In the genomic region with DNA sequence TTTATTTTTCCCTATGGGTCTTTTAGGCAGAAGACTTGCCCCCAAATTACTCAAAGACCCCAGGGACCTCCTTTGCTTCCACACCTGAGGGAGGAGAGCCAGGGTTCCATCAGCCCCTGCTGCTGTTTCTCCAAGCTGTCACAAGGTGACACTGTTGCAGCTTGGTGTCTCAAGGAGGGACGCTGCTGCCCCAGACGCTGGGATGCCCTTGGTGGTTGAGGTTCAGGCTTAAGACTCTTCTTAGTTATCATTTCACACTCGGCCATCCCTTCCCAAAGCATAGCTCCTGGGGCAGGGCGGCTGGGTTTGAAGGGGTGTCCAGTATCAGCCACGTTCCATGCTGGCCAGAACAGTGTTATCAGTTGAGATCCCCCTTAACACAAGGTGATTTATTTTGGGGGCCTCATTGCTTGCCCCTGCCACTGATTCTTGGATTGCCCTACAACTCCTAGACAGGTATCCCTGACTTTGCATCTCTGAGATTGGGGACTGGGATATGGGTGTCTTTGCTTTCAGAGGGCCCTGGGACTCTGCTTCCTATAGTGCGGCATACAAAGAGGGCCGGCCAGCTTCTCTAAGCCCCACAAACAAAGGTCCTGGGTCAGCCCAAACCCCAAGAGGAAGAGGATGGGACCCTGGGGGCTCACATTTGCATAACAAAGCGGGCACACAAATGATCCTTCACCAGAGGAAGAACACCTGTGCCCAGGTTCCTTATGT, we compare ENCODE assay signal across 9 cellular contexts. TPM values are rescaled to one million over a fixed set of nuclear protein-coding genes. Genes with fewer than 3 reads are reported as not detected.
DNase-seq lines count a peak whose midpoint lies in the region; ATAC-seq and TF ChIP-seq lines count a peak whose summit lies in the region.
"Had no signal": no experiment of that assay in that cellular context is flagged by ENCODE, and none has a peak within 500 bp of the region (broad histone marks: within the 10 kb centered on the region; RNA-seq: fewer than 3 reads in every experiment).

No MANE protein-coding gene starts in this region.

- CTCF ChIA-PET in HEK293T (lab: Yijun Ruan, JAX) = interaction anchor here (0.7 to 1.6 kb wide), 3 partner anchors 25 to 105 kb away, joined by 3 to 4 read pairs (median 3); no protein-coding TSS in a partner anchor

- peak; percentile 75 for TF ChIP-seq CTCF in WI38 (IDR thresholded peaks at IDR 0.05; ENCODE audit: low read depth, low read length)
- TF ChIP-seq CTCF in coronary artery (IDR thresholded peaks at IDR 0.05) = peak; percentile 16
- peak in 4 of 6 experiments; percentile 35 to 45 (median 40) for TF ChIP-seq CTCF in upper lobe of left lung (IDR thresholded peaks at IDR 0.05)

- no peaks in the 10 kb centered on the region for H3K36me3 ChIP-seq in upper lobe of left lung
- H3K36me3 ChIP-seq: neutrophil had no signal

- H3K27me3 ChIP-seq in upper lobe of left lung = no peaks in the 10 kb centered on the region
- H3K27me3 ChIP-seq: neutrophil had no signal

- H3K27ac ChIP-seq in coronary artery (no peak overlapping the region), upper lobe of left lung (no peak overlapping the region)
- H3K27ac ChIP-seq: neutrophil had no signal

- TF ChIP-seq POLR2A in upper lobe of left lung (IDR thresholded peaks at IDR 0.05) = no peak

- POLR2A ChIA-PET in HEK293T (lab: Yijun Ruan, JAX) = no interaction called here

- H3K9me3 ChIP-seq in upper lobe of left lung = no peaks in the 10 kb centered on the region
- H3K9me3 ChIP-seq: neutrophil had no signal

- H3K4me3 ChIP-seq in WI38 (ENCODE audit: low read depth, low read length) (no peak overlapping the region), coronary artery (no peak overlapping the region), upper lobe of left lung (no peak overlapping the region)

- H3K4me1 ChIP-seq in upper lobe of left lung = no peaks in the 10 kb centered on the region

- ATAC-seq in upper lobe of left lung (ENCODE audit: low FRiP score in 2 of 2) = peak in 1 of 2 donors; percentile 73

- DNase-seq in SHP77 (lab: John Stamatoyannopoulos, UW) (peak; percentile 46 to 59), SHP77 treated with DMSO at 0.1 percent for 48 hours (lab: John Stamatoyannopoulos, UW) (no peak), HEK293T (ENCODE audit: extremely low spot score) (peak; percentile 77), NCI-H1092 treated with DMSO at 0.1 percent for 48 hours (lab: John Stamatoyannopoulos, UW) (peak; percentile 14), coronary artery (ENCODE audit: low spot score) (peak; percentile 54), lung microvascular endothelial cell (ENCODE audit: low read depth in 2 of 2) (peak; percentile 14 to 70), upper lobe of left lung (peak in 1 of 2 donors; percentile 22)

- TF ChIP-seq EP300 in upper lobe of left lung (IDR thresholded peaks at IDR 0.05) = no peak

- 35 to 51% methylated on average over 6 to 8 of the region's 8 CpGs for WGBS in upper lobe of left lung, 2 donors

TF ChIP-seq in HEK293T, 16 proteins besides CTCF, POLR2A, EP300 and RAD21:
- TF ChIP-seq NFRKB (IDR thresholded peaks at IDR 0.05) (no peak), BHLHE40 (IDR thresholded peaks at IDR 0.05; ENCODE audit: borderline replicate concordance) (no peak), TARDBP (IDR thresholded peaks at IDR 0.05) (no peak), ZNF384 (IDR thresholded peaks at IDR 0.05) (no peak), FOXK2 (IDR thresholded peaks at IDR 0.05) (no peak), HDGF (IDR thresholded peaks at IDR 0.05; ENCODE audit: borderline replicate concordance) (no peak), ARNT (IDR thresholded peaks at IDR 0.05) (no peak)

RNA-seq across cellular contexts. Expression of gene GPR55, which starts 22.7 kb away (rescaled TPM):
- not detected in 2 replicates for total RNA-seq in lung microvascular endothelial cell
- under 1 TPM in 4 of 6 donors, not detected in 2; 0.15 to 0.84 (median 0.52) TPM for total RNA-seq in upper lobe of left lung

RNA-seq across cellular contexts. Expression of gene ITM2C, which starts 37.6 kb away (rescaled TPM):
- total RNA-seq in lung microvascular endothelial cell = 26.4 and 91.7 TPM in 2 replicates
- total RNA-seq in upper lobe of left lung = 10 to 100 TPM; 19.9 to 40.4 (median 25.6) TPM

Comparison
In these comparisons a context has a peak if more than half of its experiments do, and no peak if none do; other contexts are left out.
1. CTCF ChIP-seq: peak in every context shown above with its lines; median percentile 75 in WI38; 40 in upper lobe of left lung; 16 in coronary artery.